In the genomic region with DNA sequence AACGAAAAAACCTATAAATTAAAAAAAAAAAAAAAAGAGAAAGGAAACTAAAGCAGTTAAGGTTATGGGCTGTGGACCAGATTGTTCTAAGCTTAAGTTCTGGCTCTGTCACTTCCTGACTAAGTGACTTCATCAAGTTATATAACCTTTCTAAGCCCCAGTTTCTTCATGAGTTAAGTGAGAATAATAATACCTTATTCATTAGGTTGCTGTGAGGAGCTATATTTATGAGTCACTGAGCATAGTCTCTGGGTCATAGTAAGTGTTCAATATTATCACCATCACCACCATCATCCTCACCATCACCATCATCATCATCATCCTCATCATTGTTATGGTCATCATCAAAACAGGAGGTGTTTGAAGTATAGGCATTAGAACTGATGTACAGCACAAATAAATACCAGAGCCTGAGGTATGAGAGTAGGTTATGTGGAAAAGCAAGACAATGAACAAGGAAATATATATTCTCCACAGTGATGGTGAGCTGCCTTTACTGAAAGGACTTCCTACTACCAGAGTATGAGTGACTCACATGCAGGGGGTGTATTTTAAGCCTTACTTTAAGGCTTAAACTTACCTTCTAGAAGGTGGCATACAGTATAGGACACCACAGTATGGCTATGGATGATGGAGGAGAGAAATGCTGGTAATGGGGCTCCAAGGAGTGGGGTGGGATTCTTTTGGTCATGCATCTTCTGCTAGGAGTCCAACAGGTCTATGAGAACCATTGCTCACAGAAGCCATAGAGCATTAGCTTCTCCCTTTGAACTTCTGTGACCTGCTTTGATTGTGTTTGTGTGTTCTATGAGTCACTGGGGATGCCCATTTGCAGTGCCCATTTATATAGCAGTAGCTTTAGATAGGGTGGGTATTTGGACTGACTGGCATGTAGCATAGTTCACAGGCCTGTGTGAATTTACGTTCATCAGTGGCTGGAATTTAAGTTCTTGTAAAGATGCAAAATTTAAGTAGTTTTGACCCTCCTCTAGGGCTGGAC, we compare ENCODE assay signal across 27 cellular contexts.
DNase-seq lines count a peak whose midpoint lies in the region; ATAC-seq and TF ChIP-seq lines count a peak whose summit lies in the region.
"Had no signal": no experiment of that assay in that cellular context is flagged by ENCODE, and none has a peak within 500 bp of the region (broad histone marks: within the 10 kb centered on the region; RNA-seq: fewer than 3 reads in every experiment).

No MANE protein-coding gene starts in this region.

- no peaks in the 10 kb centered on the region for H3K9me2 ChIP-seq in PC-9 (ENCODE audit: insufficient read depth)

- peaks cover 34% of the 10 kb centered on the region for H3F3A ChIP-seq in PC-9 (ENCODE audit: insufficient read depth, low read depth)

- intact Hi-C loops in MCF 10A (cut with micrococcal nuclease) (no loop called here), breast epithelium (cut with DNase I; ENCODE audit: low total_unique reads) (no loop called here), PC-9 (cut with micrococcal nuclease; ENCODE audit: unreplicated experiment) (no loop called here), esophagus squamous epithelium (cut with DNase I) (no loop called here)

- H3K4me1 ChIP-seq in breast epithelium (no peaks in the 10 kb centered on the region), PC-9 (replicated peaks; ENCODE audit: insufficient read depth) (peaks cover 53% of the 10 kb centered on the region), esophagus squamous epithelium (peaks cover 3 to 56% (median 5%) of the 10 kb centered on the region in 3 donors)
- H3K4me1 ChIP-seq: ascending aorta, BLaER1, vagina had no signal

- H3K4me2 ChIP-seq in PC-9 = peak overlapping the region; percentile 46
- H3K4me2 ChIP-seq: BLaER1 had no signal

- no peaks in the 10 kb centered on the region for H3K9me3 ChIP-seq in breast epithelium
- H3K9me3 ChIP-seq in PC-9 (ENCODE audit: insufficient read depth, low read depth) = peaks cover 10% of the 10 kb centered on the region
- H3K9me3 ChIP-seq in esophagus squamous epithelium = no peaks in the 10 kb centered on the region
- H3K9me3 ChIP-seq: ascending aorta, BLaER1, vagina had no signal

- H3K9me3 Mint-ChIP-seq in MCF 10A (ENCODE audit: unreplicated experiment) = peaks cover 17% of the 10 kb centered on the region
- H3K9me3 Mint-ChIP-seq in type B pancreatic cell = peaks cover 32% of the 10 kb centered on the region
- H3K9me3 Mint-ChIP-seq: activated T-helper 1 cell treated with anti-CD3 and anti-CD28 coated beads, Interleukin-12 subunit alpha, Interleukin-12 subunit beta, Interleukin-2, Interleukin-4 antibody, amounts not matched to agents 30 ng/mL and 10 ng/mL and 1 ng/mL, durations not matched to agents 14 hours and 24 hours and 36 hours; central memory CD8-positive, alpha-beta T cell had no signal

- POLR2A ChIA-PET in MCF 10A (lab: Yijun Ruan, JAX) = interaction anchor here (1.0 kb wide), 1 partner anchor 86 kb away, joined by 4 read pairs; no protein-coding TSS in a partner anchor
- POLR2A ChIA-PET in PC-9 (lab: Charles Lee; ENCODE audit: unreplicated experiment) = interaction anchor here (0.5 kb wide), 1 partner anchor 22 kb away, joined by 8 read pairs; no protein-coding TSS in a partner anchor

- CTCF ChIA-PET in MCF 10A (lab: Yijun Ruan, JAX) (interaction anchor here (0.6 to 0.7 kb wide), 4 partner anchors 10 to 282 kb away, joined by 3 to 4 read pairs (median 3); no protein-coding TSS in a partner anchor), PC-9 (lab: Charles Lee) (interaction anchor here (0.7 kb wide), 1 partner anchor 105 kb away, joined by 4 read pairs; no protein-coding TSS in a partner anchor)

- H3K4me3 Mint-ChIP-seq in MCF 10A (ENCODE audit: unreplicated experiment) (no peak overlapping the region), type B pancreatic cell (no peak overlapping the region)
- H3K4me3 Mint-ChIP-seq: activated CD4-positive, alpha-beta T cell treated with anti-CD3 and anti-CD28 coated beads, Interleukin-2, amount 10 ng/mL, durations not matched to agents 24 days and 14 days; activated naive CD4-positive, alpha-beta T cell treated with anti-CD3 and anti-CD28 coated beads, Interleukin-2, amount 50 U/mL, for 24 hours; activated T-helper 1 cell treated with anti-CD3 and anti-CD28 coated beads, Interleukin-12 subunit alpha, Interleukin-12 subunit beta, Interleukin-2, Interleukin-4 antibody, amounts not matched to agents 30 ng/mL and 10 ng/mL and 1 ng/mL, durations not matched to agents 14 hours and 24 hours and 36 hours; central memory CD8-positive, alpha-beta T cell; IgD-negative memory B cell; naive thymus-derived CD8-positive, alpha-beta T cell had no signal

- no peak overlapping the region for H3K4me3 ChIP-seq in breast epithelium
- H3K4me3 ChIP-seq in PC-9 = no peak overlapping the region
- no peak overlapping the region for H3K4me3 ChIP-seq in esophagus squamous epithelium
- H3K4me3 ChIP-seq in foreskin fibroblast (ENCODE audit: low read depth in 1 of 2, low read length in 2 of 2) = no peak overlapping the region
- H3K4me3 ChIP-seq: ascending aorta, BLaER1, MG63, vagina had no signal

- TF ChIP-seq CTCF in MCF 10A (IDR thresholded peaks at IDR 0.05; ENCODE audit: unreplicated experiment) (no peak), breast epithelium (IDR thresholded peaks at IDR 0.05) (no peak), PC-9 (conservative IDR thresholded peaks at IDR 0.05) (no peak), esophagus squamous epithelium (IDR thresholded peaks at IDR 0.05) (no peak), type B pancreatic cell (conservative IDR thresholded peaks at IDR 0.05) (no peak), foreskin fibroblast (IDR thresholded peaks at IDR 0.05; ENCODE audit: low read depth, low read length) (no peak)

- H3K36me3 ChIP-seq in breast epithelium (no peaks in the 10 kb centered on the region), PC-9 (ENCODE audit: low read depth) (no peaks in the 10 kb centered on the region), esophagus squamous epithelium (no peaks in the 10 kb centered on the region)
- H3K36me3 ChIP-seq: ascending aorta, BLaER1, MG63, vagina had no signal

- H2AFZ ChIP-seq in PC-9 = peak overlapping the region; percentile 65; the same call in 1 of the 2 replicates

- H3K27me3 Mint-ChIP-seq in MCF 10A (ENCODE audit: insufficient read depth, unreplicated experiment) = no peaks in the 10 kb centered on the region
- no peaks in the 10 kb centered on the region for H3K27me3 Mint-ChIP-seq in type B pancreatic cell
- H3K27me3 Mint-ChIP-seq: activated CD4-positive, alpha-beta T cell treated with anti-CD3 and anti-CD28 coated beads, Interleukin-2, amount 10 ng/mL, durations not matched to agents 24 days and 14 days; central memory CD8-positive, alpha-beta T cell; IgD-negative memory B cell had no signal

- no peaks in the 10 kb centered on the region for H3K27me3 ChIP-seq in breast epithelium
- H3K27me3 ChIP-seq in PC-9 (ENCODE audit: insufficient read depth, low read depth) = no peaks in the 10 kb centered on the region
- no peaks in the 10 kb centered on the region for H3K27me3 ChIP-seq in esophagus squamous epithelium
- H3K27me3 ChIP-seq: ascending aorta, BLaER1, MG63, vagina had no signal

- H3K27ac Mint-ChIP-seq in MCF 10A (ENCODE audit: low read depth, unreplicated experiment) = no peak overlapping the region
- peak overlapping the region; percentile 52 for H3K27ac Mint-ChIP-seq in type B pancreatic cell
- H3K27ac Mint-ChIP-seq: activated CD4-positive, alpha-beta T cell treated with anti-CD3 and anti-CD28 coated beads, Interleukin-2, amount 10 ng/mL, durations not matched to agents 24 days and 14 days; activated naive CD4-positive, alpha-beta T cell treated with anti-CD3 and anti-CD28 coated beads, Interleukin-2, amount 50 U/mL, for 24 hours; activated T-helper 1 cell treated with anti-CD3 and anti-CD28 coated beads, Interleukin-12 subunit alpha, Interleukin-12 subunit beta, Interleukin-2, Interleukin-4 antibody, amounts not matched to agents 30 ng/mL and 10 ng/mL and 1 ng/mL, durations not matched to agents 14 hours and 24 hours and 36 hours; IgD-negative memory B cell had no signal

- H3K4me1 Mint-ChIP-seq in MCF 10A (ENCODE audit: insufficient read depth, unreplicated experiment) (peaks cover 31% of the 10 kb centered on the region), type B pancreatic cell (ENCODE audit: unreplicated experiment) (peaks cover 10% of the 10 kb centered on the region)
- H3K4me1 Mint-ChIP-seq: activated CD4-positive, alpha-beta T cell treated with anti-CD3 and anti-CD28 coated beads, Interleukin-2, amount 10 ng/mL, durations not matched to agents 24 days and 14 days; activated naive CD4-positive, alpha-beta T cell treated with anti-CD3 and anti-CD28 coated beads, Interleukin-2, amount 50 U/mL, for 24 hours; central memory CD8-positive, alpha-beta T cell; IgD-negative memory B cell; naive thymus-derived CD8-positive, alpha-beta T cell had no signal

- no peak for TF ChIP-seq POLR2A in breast epithelium (IDR thresholded peaks at IDR 0.05)
- TF ChIP-seq POLR2A in esophagus squamous epithelium (IDR thresholded peaks at IDR 0.05) = no peak

- WGBS in esophagus squamous epithelium, 2 donors = 57 to 65% methylated on average over 2 of the region's 2 CpGs

- BruUV-seq in MCF 10A (replicated peaks; lab: Mats Ljungman, UMichigan) (no TSS peak), PC-9 (replicated peaks; lab: Mats Ljungman, UMichigan) (no TSS peak)

- DNase-seq in MCF 10A (ENCODE audit: unreplicated experiment) (peak; percentile 48), breast epithelium (ENCODE audit: low spot score in 2 of 2) (no peak), PC-9 (peak in 1 of 2 experiments; percentile 83), esophagus squamous epithelium (lab: John Stamatoyannopoulos, UW) (no peak), type B pancreatic cell (ENCODE audit: extremely low spot score, unreplicated experiment) (no peak), foreskin fibroblast (no peak), T1000 (lab: John Stamatoyannopoulos, UW) (no peak)
- DNase-seq: ACHN; activated CD4-positive, alpha-beta T cell treated with anti-CD3 and anti-CD28 coated beads, Interleukin-2, amount 10 ng/mL, durations not matched to agents 24 days and 14 days; COR-L47; foreskin melanocyte; HCEC 1CT; MG63; naive thymus-derived CD8-positive, alpha-beta T cell; NCI-H1417; NCI-H446; retina; SIG-M5 had no signal

- no peaks in the 10 kb centered on the region for H4K20me1 ChIP-seq in PC-9 (ENCODE audit: insufficient read depth)
- H4K20me1 ChIP-seq: BLaER1 had no signal

- no peaks in the 10 kb centered on the region for H3K79me2 ChIP-seq in PC-9 (ENCODE audit: low read depth)

- no peak for ATAC-seq in GM21381 (IDR thresholded peaks at IDR 0.05; ENCODE audit: unreplicated experiment)
- ATAC-seq: left lobe of liver; naive thymus-derived CD8-positive, alpha-beta T cell had no signal

- H3K36me3 Mint-ChIP-seq in MCF 10A (ENCODE audit: insufficient read depth, unreplicated experiment) = no peaks in the 10 kb centered on the region
- H3K36me3 Mint-ChIP-seq in type B pancreatic cell = no peaks in the 10 kb centered on the region
- H3K36me3 Mint-ChIP-seq: activated naive CD4-positive, alpha-beta T cell treated with anti-CD3 and anti-CD28 coated beads, Interleukin-2, amount 50 U/mL, for 24 hours; IgD-negative memory B cell; naive thymus-derived CD8-positive, alpha-beta T cell had no signal

- H3K27ac ChIP-seq in breast epithelium (no peak overlapping the region), PC-9 (peak overlapping the region; percentile 60), esophagus squamous epithelium (peak overlapping the region; percentile 20 to 68 (median 64))
- H3K27ac ChIP-seq: ascending aorta, BLaER1, vagina had no signal

Comparison
In these comparisons a context has a peak if more than half of its experiments do, and no peak if none do; other contexts are left out.
1. H3K27ac ChIP-seq: peak in PC-9 (single experiment) and esophagus squamous epithelium (4 of 4); none in breast epithelium (0 of 2).